ENCODE assay signal across 8 cellular contexts in the genomic region with DNA sequence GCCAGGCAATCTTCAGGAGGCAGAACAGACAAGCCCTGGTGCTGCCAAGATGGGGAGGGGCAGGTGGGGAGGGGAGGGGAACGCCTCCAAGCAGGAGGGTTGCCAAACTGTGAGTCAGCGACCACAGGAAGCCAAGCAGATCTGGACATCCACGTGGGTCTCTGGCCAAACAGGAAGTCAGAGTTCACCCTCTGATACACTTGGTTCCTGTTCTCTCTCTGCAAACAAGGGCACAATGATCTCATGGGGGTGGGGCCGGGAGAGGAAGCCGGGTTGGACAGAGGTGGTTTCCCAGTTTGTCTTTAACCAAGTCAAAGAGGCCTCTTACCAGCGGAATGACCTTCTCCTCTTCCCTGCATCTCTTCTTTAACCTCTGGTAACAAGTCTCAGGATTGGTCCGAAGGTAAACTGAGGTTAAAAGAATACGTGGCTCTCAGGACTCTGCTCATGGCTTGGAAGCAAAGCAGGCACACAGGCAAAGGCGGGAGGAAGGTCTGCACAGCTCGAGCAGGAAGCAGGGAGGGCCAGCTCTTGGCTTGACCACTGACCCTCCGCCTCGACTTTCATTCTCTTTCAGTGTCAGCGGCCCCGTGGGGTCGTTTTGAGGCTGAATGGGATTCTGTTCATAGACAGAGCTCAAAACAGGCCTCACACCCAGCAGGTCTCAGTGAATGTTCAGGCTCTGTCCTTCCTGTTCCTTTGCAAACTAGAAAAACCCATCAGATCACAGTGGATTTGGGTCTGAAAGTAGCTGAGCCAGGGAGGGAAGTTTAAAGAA. TPM values are rescaled to one million over a fixed set of nuclear protein-coding genes. Genes with fewer than 3 reads are reported as not detected.
A peak's percentile ranks its signal among the peaks of the same experiment; 100 is the strongest.
DNase-seq lines count a peak whose midpoint lies in the region; ATAC-seq, FAIRE-seq and TF ChIP-seq lines count a peak whose summit lies in the region.

No MANE protein-coding gene starts in this region.

- intact Hi-C loops in activated T-helper 2 cell treated with anti-CD3 and anti-CD28 coated beads, Interferon-gamma antibody, Interleukin-2, Interleukin-4, amounts not matched to agents 10 μg/mL and 5 μg/mL and 100 μg/mL, durations not matched to agents 14 hours and 24 hours and 36 hours (cut with micrococcal nuclease): loop anchor here (1.0 to 2.0 kb wide), 4 partner anchors 35 to 87 kb away; partner anchors contain the start of genes CKLF and CMTM3

- H3K9me3 Mint-ChIP-seq in activated T-helper 2 cell treated with anti-CD3 and anti-CD28 coated beads, Interferon-gamma antibody, Interleukin-2, Interleukin-4, amounts not matched to agents 10 μg/mL and 5 μg/mL and 100 μg/mL, durations not matched to agents 14 hours and 24 hours and 36 hours: no peaks in the 10 kb centered on the region

- FAIRE-seq in GM19239 (lab: Jason Lieb, UNC): peak; percentile 97
- peak; percentile 95 for FAIRE-seq in RCC 7860 (lab: Jason Lieb, UNC)

- ATAC-seq in HG03442 (IDR thresholded peaks at IDR 0.05; ENCODE audit: unreplicated experiment): peak; percentile 97

- H3K4me1 Mint-ChIP-seq in activated T-helper 2 cell treated with anti-CD3 and anti-CD28 coated beads, Interferon-gamma antibody, Interleukin-2, Interleukin-4, amounts not matched to agents 10 μg/mL and 5 μg/mL and 100 μg/mL, durations not matched to agents 14 hours and 24 hours and 36 hours (ENCODE audit: low read depth): peaks cover 59% of the 10 kb centered on the region

- H3K27ac Mint-ChIP-seq in activated T-helper 2 cell treated with anti-CD3 and anti-CD28 coated beads, Interferon-gamma antibody, Interleukin-2, Interleukin-4, amounts not matched to agents 10 μg/mL and 5 μg/mL and 100 μg/mL, durations not matched to agents 14 hours and 24 hours and 36 hours: peak overlapping the region; percentile 99

- DNase-seq in Ammon's horn (ENCODE audit: low spot score): peak; percentile 97
- DNase-seq in GM19239 (ENCODE audit: insufficient read length, low spot score): peak; percentile 88
- peak; percentile 99 for DNase-seq in RCC 7860 (ENCODE audit: low spot score)
- DNase-seq in activated T-helper 2 cell treated with anti-CD3 and anti-CD28 coated beads, Interferon-gamma antibody, Interleukin-2, Interleukin-4, amounts not matched to agents 10 μg/mL and 5 μg/mL and 100 μg/mL, durations not matched to agents 14 hours and 24 hours and 36 hours (ENCODE audit: low spot score): peak; percentile 75
- DNase-seq in fibroblast of villous mesenchyme (ENCODE audit: low read depth): peak; percentile 99
- DNase-seq in nucleus accumbens (lab: John Stamatoyannopoulos, UW): peak in 55 of 56 donors; percentile 52 to 97 (median 89)
- peak; percentile 95 for DNase-seq in superior temporal gyrus (ENCODE audit: extremely low spot score)

- H3K4me3 ChIP-seq in fibroblast of villous mesenchyme (ENCODE audit: low read depth, low read length): peak overlapping the region; percentile 12

- peak overlapping the region; percentile 82 for H3K4me3 Mint-ChIP-seq in activated T-helper 2 cell treated with anti-CD3 and anti-CD28 coated beads, Interferon-gamma antibody, Interleukin-2, Interleukin-4, amounts not matched to agents 10 μg/mL and 5 μg/mL and 100 μg/mL, durations not matched to agents 14 hours and 24 hours and 36 hours (ENCODE audit: low read depth)

- H3K36me3 Mint-ChIP-seq in activated T-helper 2 cell treated with anti-CD3 and anti-CD28 coated beads, Interferon-gamma antibody, Interleukin-2, Interleukin-4, amounts not matched to agents 10 μg/mL and 5 μg/mL and 100 μg/mL, durations not matched to agents 14 hours and 24 hours and 36 hours (ENCODE audit: low read depth): peaks cover 13% of the 10 kb centered on the region

- TF ChIP-seq CTCF in fibroblast of villous mesenchyme (IDR thresholded peaks at IDR 0.05; ENCODE audit: insufficient read depth, low read depth, low read length): no peak

- no peaks in the 10 kb centered on the region for H3K27me3 Mint-ChIP-seq in activated T-helper 2 cell treated with anti-CD3 and anti-CD28 coated beads, Interferon-gamma antibody, Interleukin-2, Interleukin-4, amounts not matched to agents 10 μg/mL and 5 μg/mL and 100 μg/mL, durations not matched to agents 14 hours and 24 hours and 36 hours (ENCODE audit: low read depth)

RNA-seq across cellular contexts. Expression of gene TK2, which starts 32.9 kb away (rescaled TPM):
- 5.9 and 7.3 TPM in 2 replicates for total RNA-seq in activated T-helper 2 cell treated with anti-CD3 and anti-CD28 coated beads, Interferon-gamma antibody, Interleukin-2, Interleukin-4, amounts not matched to agents 10 μg/mL and 5 μg/mL and 100 μg/mL, durations not matched to agents 14 hours and 24 hours and 36 hours
- total RNA-seq in fibroblast of villous mesenchyme: 38.9 and 41.9 TPM in 2 replicates

RNA-seq across cellular contexts. Expression of gene CKLF, which starts 35.4 kb away (rescaled TPM):
- total RNA-seq in activated T-helper 2 cell treated with anti-CD3 and anti-CD28 coated beads, Interferon-gamma antibody, Interleukin-2, Interleukin-4, amounts not matched to agents 10 μg/mL and 5 μg/mL and 100 μg/mL, durations not matched to agents 14 hours and 24 hours and 36 hours: 102 and 110 TPM in 2 replicates
- total RNA-seq in fibroblast of villous mesenchyme: 55.4 and 58.3 TPM in 2 replicates

RNA-seq across cellular contexts. Expression of gene CMTM1, which starts 49.2 kb away (rescaled TPM):
- total RNA-seq in activated T-helper 2 cell treated with anti-CD3 and anti-CD28 coated beads, Interferon-gamma antibody, Interleukin-2, Interleukin-4, amounts not matched to agents 10 μg/mL and 5 μg/mL and 100 μg/mL, durations not matched to agents 14 hours and 24 hours and 36 hours: 9.1 and 10.7 TPM in 2 replicates
- total RNA-seq in fibroblast of villous mesenchyme: 2.3 and 3.9 TPM in 2 replicates

Comparison
In these comparisons a context has a peak if more than half of its experiments do, and no peak if none do; other contexts are left out.
1. Peak in every context shown above with its lines: DNase-seq, ATAC-seq and H3K4me3 ChIP-seq.